10 cellular contexts compared by ENCODE assay signal in genomic region chr12:106910202-106910601, GRCh38.
DNase-seq lines count a peak whose midpoint lies in the region; ATAC-seq lines count a peak whose summit lies in the region.
"Had no signal": no experiment of that assay in that cellular context is flagged by ENCODE, and none has a peak within 500 bp of the region (broad histone marks: within the 10 kb centered on the region; RNA-seq: fewer than 3 reads in every experiment).

No MANE protein-coding gene starts in this region.

- DNase-seq in germinal center (ENCODE audit: low spot score) = peak; percentile 56
- no peak for DNase-seq in NCI-H2029 (lab: John Stamatoyannopoulos, UW)
- no peak for DNase-seq in Ammon's horn (ENCODE audit: low spot score)
- no peak for DNase-seq in HUDEP-2 (lab: John Stamatoyannopoulos, UW; ENCODE audit: unreplicated experiment in 76 of 76)
- no peak for DNase-seq in activated CD4-positive, alpha-beta T cell treated with anti-CD3 and anti-CD28 coated beads for 4 hours
- DNase-seq: DMS153, NCI-H446 had no signal

- ATAC-seq in GM18508 (IDR thresholded peaks at IDR 0.05; ENCODE audit: insufficient read depth, unreplicated experiment) (peak; percentile 57), GM21576 (IDR thresholded peaks at IDR 0.05; ENCODE audit: unreplicated experiment) (peak; percentile 59), HG03521 (IDR thresholded peaks at IDR 0.05; ENCODE audit: unreplicated experiment) (peak; percentile 34)
